Comparison of ENCODE assay signal across 23 cellular contexts in genomic region chr1:7579016-7579415, GRCh38.
A peak's percentile ranks its signal among the peaks of the same experiment; 100 is the strongest.
DNase-seq lines count a peak whose midpoint lies in the region; ATAC-seq, FAIRE-seq and TF ChIP-seq lines count a peak whose summit lies in the region.
"Had no signal": no experiment of that assay in that cellular context is flagged by ENCODE, and none has a peak within 500 bp of the region (broad histone marks: within the 10 kb centered on the region; RNA-seq: fewer than 3 reads in every experiment).

No MANE protein-coding gene starts in this region.

- H3K27ac ChIP-seq in kidney (ENCODE audit: low read depth in 2 of 2, low read length in 2 of 2) (no peak overlapping the region), A673 (ENCODE audit: low read depth, low read length, poor library complexity, severe bottlenecking) (no peak overlapping the region)
- H3K27ac ChIP-seq: A549; BLaER1 treated with 17β-estradiol and CSF1 and Interleukin-3, amounts not matched to agents 10 nM and 100 nM; PC-9; RWPE1 had no signal

- POLR2A ChIA-PET in activated naive CD8-positive, alpha-beta T cell treated with anti-CD3 and anti-CD28 coated beads, Interleukin-2, amount 10 ng/mL, durations not matched to agents 7 days and 5 days (lab: Charles Lee): no interaction called here
- POLR2A ChIA-PET in A673 (lab: Charles Lee; ENCODE audit: low non-redundant PET): no interaction called here

- H3K36me3 ChIP-seq in kidney (ENCODE audit: control insufficient read depth in 1 of 2, insufficient read depth in 2 of 2, low read length in 2 of 2): no peaks in the 10 kb centered on the region
- H3K36me3 ChIP-seq in A673 (ENCODE audit: insufficient read depth, low read length, poor library complexity, severe bottlenecking): no peaks in the 10 kb centered on the region
- H3K36me3 ChIP-seq: BLaER1 treated with 17β-estradiol and CSF1 and Interleukin-3, amounts not matched to agents 10 nM and 100 nM; HAP-1 had no signal

- H3K4me3 ChIP-seq in kidney (ENCODE audit: low read length in 2 of 2) (no peak overlapping the region), A673 (ENCODE audit: low read depth, low read length, poor library complexity, severe bottlenecking) (no peak overlapping the region)
- H3K4me3 ChIP-seq: A549; BLaER1 treated with 17β-estradiol and CSF1 and Interleukin-3, amounts not matched to agents 10 nM and 100 nM; GM12878; HAP-1; PC-9 had no signal

- H3K9me3 ChIP-seq in kidney (ENCODE audit: control insufficient read depth in 1 of 2, low read length in 2 of 2) (no peaks in the 10 kb centered on the region), A673 (ENCODE audit: low read depth, low read length, poor library complexity, severe bottlenecking) (no peaks in the 10 kb centered on the region)
- H3K9me3 ChIP-seq: A549, HAP-1 had no signal

- no peaks in the 10 kb centered on the region for H3K4me1 Mint-ChIP-seq in activated naive CD8-positive, alpha-beta T cell treated with anti-CD3 and anti-CD28 coated beads, Interleukin-2, amount 10 ng/mL, durations not matched to agents 7 days and 5 days
- H3K4me1 Mint-ChIP-seq in activated naive CD8-positive, alpha-beta T cell treated with anti-CD3 and anti-CD28 coated beads, Interleukin-2, amount 50 U/mL, for 24 hours: no peaks in the 10 kb centered on the region
- no peaks in the 10 kb centered on the region for H3K4me1 Mint-ChIP-seq in CD14-positive monocyte
- H3K4me1 Mint-ChIP-seq: CD8-positive, alpha-beta memory T cell had no signal

- H3K4me1 ChIP-seq in kidney (ENCODE audit: control insufficient read depth in 1 of 2, insufficient read depth in 1 of 2, low read depth in 1 of 2, low read length in 2 of 2): peaks cover 0 to 10% of the 10 kb centered on the region in 2 donors
- H3K4me1 ChIP-seq in A673 (ENCODE audit: insufficient read depth, low read length, poor library complexity, severe bottlenecking): no peaks in the 10 kb centered on the region
- H3K4me1 ChIP-seq: A549, HAP-1 had no signal

- H3K4me3 Mint-ChIP-seq in activated naive CD8-positive, alpha-beta T cell treated with anti-CD3 and anti-CD28 coated beads, Interleukin-2, amount 10 ng/mL, durations not matched to agents 7 days and 5 days: no peak overlapping the region
- no peak overlapping the region for H3K4me3 Mint-ChIP-seq in activated naive CD8-positive, alpha-beta T cell treated with anti-CD3 and anti-CD28 coated beads, Interleukin-2, amount 50 U/mL, for 24 hours
- H3K4me3 Mint-ChIP-seq in CD14-positive monocyte: no peak overlapping the region
- H3K4me3 Mint-ChIP-seq: CD8-positive, alpha-beta memory T cell had no signal

- intact Hi-C loops in CD14-positive monocyte (cut with micrococcal nuclease): no loop called here
- intact Hi-C loops in kidney (cut with DNase I): no loop called here
- intact Hi-C loops in sciatic nerve (cut with DNase I): no loop called here
- intact Hi-C loops in A673 (cut with micrococcal nuclease; ENCODE audit: unreplicated experiment): no loop called here

- DNase-seq in activated naive CD8-positive, alpha-beta T cell treated with anti-CD3 and anti-CD28 coated beads, Interleukin-2, amount 10 ng/mL, durations not matched to agents 7 days and 5 days: peak; percentile 14
- DNase-seq in activated naive CD8-positive, alpha-beta T cell treated with anti-CD3 and anti-CD28 coated beads, Interleukin-2, amount 50 U/mL, for 24 hours: no peak
- peak; percentile 30 for DNase-seq in CD14-positive monocyte (ENCODE audit: low spot score)
- DNase-seq in kidney: peak; percentile 49
- peak; percentile 49 for DNase-seq in sciatic nerve (ENCODE audit: low spot score)
- DNase-seq in NK-92 (lab: John Stamatoyannopoulos, UW; ENCODE audit: unreplicated experiment): no peak
- DNase-seq in A673 (ENCODE audit: low spot score): no peak
- DNase-seq: DMS53, EL, MM.1S, NCI-H1092, NCI-H1436 treated with DMSO at 0.1 percent for 48 hours, NCI-H2029, NCI-H345, NCI-H524 treated with DMSO at 0.1 percent for 48 hours, PC-9 had no signal

- TF ChIP-seq CTCF in CD14-positive monocyte (IDR thresholded peaks at IDR 0.05) (no peak), kidney (IDR thresholded peaks at IDR 0.05; ENCODE audit: borderline replicate concordance, extremely low read depth, insufficient read depth) (no peak), A673 (conservative IDR thresholded peaks at IDR 0.05; ENCODE audit: low read depth, low read length) (no peak)

- no peaks in the 10 kb centered on the region for H3K9me3 Mint-ChIP-seq in activated naive CD8-positive, alpha-beta T cell treated with anti-CD3 and anti-CD28 coated beads, Interleukin-2, amount 10 ng/mL, durations not matched to agents 7 days and 5 days
- H3K9me3 Mint-ChIP-seq in activated naive CD8-positive, alpha-beta T cell treated with anti-CD3 and anti-CD28 coated beads, Interleukin-2, amount 50 U/mL, for 24 hours: no peaks in the 10 kb centered on the region
- H3K9me3 Mint-ChIP-seq in CD14-positive monocyte: no peaks in the 10 kb centered on the region
- H3K9me3 Mint-ChIP-seq: CD8-positive, alpha-beta memory T cell had no signal

- no TSS peak for BruUV-seq in A673 (replicated peaks; lab: Mats Ljungman, UMichigan)

- CTCF ChIA-PET in A673 (lab: Charles Lee): no interaction called here

- H3K27ac Mint-ChIP-seq in activated naive CD8-positive, alpha-beta T cell treated with anti-CD3 and anti-CD28 coated beads, Interleukin-2, amount 10 ng/mL, durations not matched to agents 7 days and 5 days: no peak overlapping the region
- no peak overlapping the region for H3K27ac Mint-ChIP-seq in activated naive CD8-positive, alpha-beta T cell treated with anti-CD3 and anti-CD28 coated beads, Interleukin-2, amount 50 U/mL, for 24 hours
- no peak overlapping the region for H3K27ac Mint-ChIP-seq in CD14-positive monocyte
- H3K27ac Mint-ChIP-seq: CD8-positive, alpha-beta memory T cell had no signal

- H3K27me3 Mint-ChIP-seq in activated naive CD8-positive, alpha-beta T cell treated with anti-CD3 and anti-CD28 coated beads, Interleukin-2, amount 10 ng/mL, durations not matched to agents 7 days and 5 days: no peaks in the 10 kb centered on the region
- peaks cover 3% of the 10 kb centered on the region for H3K27me3 Mint-ChIP-seq in activated naive CD8-positive, alpha-beta T cell treated with anti-CD3 and anti-CD28 coated beads, Interleukin-2, amount 50 U/mL, for 24 hours
- H3K27me3 Mint-ChIP-seq in CD14-positive monocyte (ENCODE audit: low read depth in 3 of 3): peaks cover 1 to 10% (median 5%) of the 10 kb centered on the region in 3 donors

- no peak overlapping the region for H3K9ac ChIP-seq in kidney (ENCODE audit: low read length in 2 of 2)
- H3K9ac ChIP-seq: BLaER1 treated with 17β-estradiol and CSF1 and Interleukin-3, amounts not matched to agents 10 nM and 100 nM had no signal

- H3K27me3 ChIP-seq in A673 (replicated peaks; ENCODE audit: insufficient read depth, low read depth, low read length, poor library complexity): no peaks in the 10 kb centered on the region
- H3K27me3 ChIP-seq: BLaER1 treated with 17β-estradiol and CSF1 and Interleukin-3, amounts not matched to agents 10 nM and 100 nM had no signal

- ATAC-seq in activated naive CD8-positive, alpha-beta T cell treated with anti-CD3 and anti-CD28 coated beads, Interleukin-2, amount 10 ng/mL, durations not matched to agents 7 days and 5 days (ENCODE audit: low read depth): no peak
- no peak for ATAC-seq in activated naive CD8-positive, alpha-beta T cell treated with anti-CD3 and anti-CD28 coated beads, Interleukin-2, amount 50 U/mL, for 24 hours
- no peak for ATAC-seq in sciatic nerve
- ATAC-seq in HG02763 (IDR thresholded peaks at IDR 0.05; ENCODE audit: unreplicated experiment): no peak
- ATAC-seq: A549, GM12878 had no signal

- no peak for FAIRE-seq in kidney (lab: Jason Lieb, UNC)
- FAIRE-seq: A549, GM12878 had no signal

- H3K36me3 Mint-ChIP-seq in activated naive CD8-positive, alpha-beta T cell treated with anti-CD3 and anti-CD28 coated beads, Interleukin-2, amount 10 ng/mL, durations not matched to agents 7 days and 5 days: no peaks in the 10 kb centered on the region
- no peaks in the 10 kb centered on the region for H3K36me3 Mint-ChIP-seq in activated naive CD8-positive, alpha-beta T cell treated with anti-CD3 and anti-CD28 coated beads, Interleukin-2, amount 50 U/mL, for 24 hours (ENCODE audit: low read depth)
- H3K36me3 Mint-ChIP-seq in CD14-positive monocyte: no peaks in the 10 kb centered on the region
- H3K36me3 Mint-ChIP-seq: CD8-positive, alpha-beta memory T cell had no signal

Comparison
In these comparisons a context has a peak if more than half of its experiments do, and no peak if none do; other contexts are left out.
1. DNase-seq: peak in activated naive CD8-positive, alpha-beta T cell treated with anti-CD3 and anti-CD28 coated beads, Interleukin-2, amount 10 ng/mL, durations not matched to agents 7 days and 5 days (single experiment), CD14-positive monocyte (single experiment), kidney (single experiment) and sciatic nerve (single experiment); none in activated naive CD8-positive, alpha-beta T cell treated with anti-CD3 and anti-CD28 coated beads, Interleukin-2, amount 50 U/mL, for 24 hours (single experiment), NK-92 (single experiment) and A673 (single experiment).